Comparison of ENCODE assay signal across 16 cellular contexts in the genomic region with DNA sequence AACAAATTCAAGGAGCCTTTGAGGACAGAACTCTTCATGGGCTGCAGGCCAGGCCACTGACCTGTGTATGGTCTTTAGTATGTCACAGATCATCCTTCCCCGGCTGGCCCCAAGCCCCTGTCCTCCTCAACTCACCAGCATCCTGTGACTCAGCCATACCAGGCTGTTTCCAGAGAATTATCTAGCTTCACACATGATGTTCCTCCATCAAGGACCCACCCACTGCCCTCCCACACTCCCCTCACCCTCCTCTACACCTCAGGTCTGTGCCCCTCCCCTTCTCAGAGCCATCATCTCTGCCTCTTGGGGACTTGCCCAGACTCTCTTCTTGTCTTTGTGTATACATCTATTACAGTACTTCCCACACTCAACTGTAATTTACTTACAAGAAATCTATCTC. TPM values are rescaled to one million over a fixed set of nuclear protein-coding genes. Genes with fewer than 3 reads are reported as not detected.
DNase-seq lines count a peak whose midpoint lies in the region; FAIRE-seq and TF ChIP-seq lines count a peak whose summit lies in the region.
"Had no signal": no experiment of that assay in that cellular context is flagged by ENCODE, and none has a peak within 500 bp of the region (broad histone marks: within the 10 kb centered on the region; RNA-seq: fewer than 3 reads in every experiment).

No MANE protein-coding gene starts in this region.

- H3K18ac ChIP-seq in H1 (ENCODE audit: extremely low read depth, low read length), result no peak overlapping the region

- H2AK5ac ChIP-seq in H1 (ENCODE audit: low read depth, low read length), result no peak overlapping the region

- no peaks in the 10 kb centered on the region for H3K23me2 ChIP-seq in H1 (ENCODE audit: low read depth, low read length)

- CTCF ChIA-PET in H1 (lab: Charles Lee; ENCODE audit: partially characterized antibody), result no interaction called here

- H2BK20ac ChIP-seq in H1 (ENCODE audit: low read length), result no peak overlapping the region

- H2BK12ac ChIP-seq in H1 (ENCODE audit: low read depth, low read length), result no peak overlapping the region

- H4K5ac ChIP-seq in H1 (ENCODE audit: insufficient read length, low read depth, low read length), result no peak overlapping the region

- H3K4me2 ChIP-seq in H1 (ENCODE audit: insufficient read depth in 1 of 2, low read depth in 2 of 2, low read length in 2 of 2), result no peak overlapping the region
- H3K4me2 ChIP-seq: hepatocyte had no signal

- H3K79me1 ChIP-seq in H1 (ENCODE audit: low read depth, low read length), result no peaks in the 10 kb centered on the region

- H3K9me3 ChIP-seq in H1 (ENCODE audit: insufficient read depth in 2 of 2, low read depth in 1 of 2, low read length in 1 of 2), result no peaks in the 10 kb centered on the region
- H3K9me3 ChIP-seq in thyroid gland, result no peaks in the 10 kb centered on the region
- H3K9me3 ChIP-seq: right lobe of liver had no signal

- FAIRE-seq in H1 (lab: Jason Lieb, UNC), result no peak
- FAIRE-seq: endometrium, keratinocyte had no signal

- H3K4ac ChIP-seq in H1 (replicated peaks; ENCODE audit: insufficient read length, low read depth, low read length), result no peak overlapping the region

- no peak for TF ChIP-seq POLR2A in H1 (IDR thresholded peaks at IDR 0.05; ENCODE audit: control extremely low read depth in 1 of 2, low read depth in 2 of 2, low read length in 2 of 2)
- TF ChIP-seq POLR2A in thyroid gland (IDR thresholded peaks at IDR 0.05), result no peak

- TF ChIP-seq CTCF in H1 (IDR thresholded peaks at IDR 0.05; ENCODE audit: control extremely low read depth in 1 of 3, insufficient read depth in 1 of 3, low read depth in 1 of 3, low read length in 3 of 3) (no peak), thyroid gland (IDR thresholded peaks at IDR 0.05) (no peak)

- no peak overlapping the region for H3K14ac ChIP-seq in H1 (ENCODE audit: insufficient read length)

- no peak for TF ChIP-seq EP300 in H1 (IDR thresholded peaks at IDR 0.05; ENCODE audit: borderline replicate concordance in 1 of 2, low read depth in 2 of 2, low read length in 2 of 2)

- H3K4me3 ChIP-seq in H1 (ENCODE audit: extremely low read depth in 1 of 4, insufficient read depth in 2 of 4, low read depth in 3 of 4, low read length in 4 of 4) (no peak overlapping the region), thyroid gland (replicated peaks in 1 of 3) (no peak overlapping the region)
- H3K4me3 ChIP-seq: hepatocyte, right lobe of liver had no signal

- intact Hi-C loops in thyroid gland (cut with DNase I), result no loop called here

- H3K9ac ChIP-seq in H1 (replicated peaks in 1 of 4; ENCODE audit: extremely low read depth in 1 of 4, low read depth in 3 of 4, low read length in 3 of 4), result no peak overlapping the region

- H2BK15ac ChIP-seq in H1 (ENCODE audit: low read length), result no peak overlapping the region

- TF ChIP-seq RAD21 in H1 (IDR thresholded peaks at IDR 0.05 in 1 of 2, conservative IDR thresholded peaks at IDR 0.05 in 1 of 2; ENCODE audit: low read depth in 2 of 2, low read length in 2 of 2), result no peak

- no peaks in the 10 kb centered on the region for H3K79me2 ChIP-seq in H1 (ENCODE audit: control insufficient read depth in 1 of 2, insufficient read depth in 2 of 2, low read length in 2 of 2)
- H3K79me2 ChIP-seq: hepatocyte had no signal

- WGBS in H1 (ENCODE audit: extremely low coverage in 1 of 2, insufficient coverage in 1 of 2, insufficient read length in 1 of 2, insufficient replicate concordance in 2 of 2, low coverage in 1 of 2, low lambda C conversion rate in 2 of 2, missing lambda C conversion rate in 1 of 2), 2 experiments, result 80% methylated on average over 1 of the region's 1 CpG; no CpG with 5 or more reads in 1 of the 2 experiments
- 75 to 100% methylated on average over 1 of the region's 1 CpG for WGBS in thyroid gland, 2 donors

- H4K20me1 ChIP-seq in H1 (replicated peaks in 1 of 2; ENCODE audit: control insufficient read depth in 1 of 2, insufficient read depth in 2 of 2, low read length in 2 of 2), result no peaks in the 10 kb centered on the region

- H3K27me3 ChIP-seq in H1 (replicated peaks in 1 of 4; ENCODE audit: control insufficient read depth in 3 of 4, extremely low read depth in 1 of 4, insufficient read depth in 3 of 4, low read length in 3 of 4) (no peaks in the 10 kb centered on the region), thyroid gland (no peaks in the 10 kb centered on the region)
- H3K27me3 ChIP-seq: hepatocyte, right lobe of liver had no signal

- no peak overlapping the region for H3K56ac ChIP-seq in H1 (replicated peaks; ENCODE audit: insufficient read length, low read depth, low read length)

- H3K27ac ChIP-seq in H1 (ENCODE audit: low read depth, low read length) (no peak overlapping the region), thyroid gland (no peak overlapping the region)
- H3K27ac ChIP-seq: hepatocyte, right lobe of liver had no signal

- peak overlapping the region; percentile 44; the same call in 1 of the 2 replicates for H2AFZ ChIP-seq in H1 (ENCODE audit: low read length)
- H2AFZ ChIP-seq: hepatocyte had no signal

- H3K36me3 ChIP-seq in H1 (ENCODE audit: control insufficient read depth in 2 of 4, insufficient read depth in 4 of 4, low read length in 3 of 4) (no peaks in the 10 kb centered on the region), thyroid gland (no peaks in the 10 kb centered on the region)
- H3K36me3 ChIP-seq: right lobe of liver had no signal

- H3K4me1 ChIP-seq in H1 (replicated peaks in 1 of 4; ENCODE audit: control insufficient read depth in 3 of 4, insufficient read depth in 4 of 4, low read length in 3 of 4) (no peaks in the 10 kb centered on the region), thyroid gland (no peaks in the 10 kb centered on the region)
- H3K4me1 ChIP-seq: right lobe of liver had no signal

- no peak overlapping the region for H3K23ac ChIP-seq in H1 (ENCODE audit: insufficient read length)

- no peak overlapping the region for H2BK5ac ChIP-seq in H1 (ENCODE audit: low read depth, low read length)

- no peak overlapping the region for H4K91ac ChIP-seq in H1 (replicated peaks; ENCODE audit: insufficient read length, low read length)

- no peak overlapping the region for H4K8ac ChIP-seq in H1 (ENCODE audit: extremely low read depth, insufficient read depth, low read length)

- POLR2A ChIA-PET in H1 (lab: Charles Lee; ENCODE audit: partially characterized antibody), result no interaction called here

- no peak overlapping the region for H2BK120ac ChIP-seq in H1 (replicated peaks; ENCODE audit: low read depth, low read length)

- DNase-seq in stimulated activated naive CD4-positive, alpha-beta T cell treated with Interleukin-2 at 50 U/mL for 16 hours (lab: John Stamatoyannopoulos, UW), result peak; percentile 4
- DNase-seq in stimulated activated naive CD4-positive, alpha-beta T cell (lab: John Stamatoyannopoulos, UW), result no peak
- DNase-seq in H1 (ENCODE audit: low read depth in 1 of 2, low spot score in 2 of 2) (no peak), thyroid gland (no peak), DMS79 treated with DMSO at 0.1 percent for 48 hours (lab: John Stamatoyannopoulos, UW) (no peak), HK-2 (ENCODE audit: unreplicated experiment) (no peak)
- DNase-seq in stimulated activated CD4-positive, alpha-beta T cell treated with anti-CD3 and anti-CD28 coated beads, Interleukin-4, amount 100 ng/mL, for 1 hour, result peak; percentile 53
- DNase-seq: activated CD8-positive, alpha-beta memory T cell treated with anti-CD3 and anti-CD28 coated beads, Interleukin-2, amount 10 ng/mL, durations not matched to agents 7 days and 5 days; mammary epithelial cell; NCI-H1930; NCI-H446 treated with DMSO at 0.1 percent for 48 hours; right lobe of liver; RPMI8226 had no signal

TF ChIP-seq in H1, 55 proteins besides CTCF, POLR2A, EP300 and RAD21:
- no peak for TF ChIP-seq TCF12 (IDR thresholded peaks at IDR 0.05; ENCODE audit: low read depth, low read length)
- no peak for TF ChIP-seq POLR2AphosphoS5 (IDR thresholded peaks at IDR 0.05; ENCODE audit: low read depth, low read length)
- no peak for TF ChIP-seq SIX5 (IDR thresholded peaks at IDR 0.05; ENCODE audit: low read depth, low read length)

RNA-seq across cellular contexts. Expression of a gene that starts 14.7 kb away (rescaled TPM):
- not detected in 2 replicates for total RNA-seq in H1 (2021; fragmentation: NEBNext Ultra II Directional; extraction: Animal tissue kit (Norgen Biotek cat#: 25700))
- polyA plus RNA-seq in H1 (2011; rRNA removed), result 0.02 TPM in 1 of 2 replicates, not detected in the other
- polyA plus RNA-seq in H1 (2011; cell fraction: cytosol; rRNA removed), result not detected
- not detected for polyA plus RNA-seq in H1 (2011; cell fraction: nucleus; rRNA removed)
- 0.18 TPM in 1 of 4 replicates, not detected in the others for polyA plus RNA-seq in H1 (2012, experiment 1 of 2)
- polyA plus RNA-seq in H1 (2012, experiment 2 of 2), result not detected
- polyA plus RNA-seq in H1 (2013, experiment 1 of 2), result not detected
- 0.02 TPM for polyA plus RNA-seq in H1 (2013, experiment 2 of 2)
- 0.28 TPM in 1 of 2 replicates, not detected in the other for polyA minus RNA-seq in H1 (2011; rRNA and poly(A)+ RNA removed)
- polyA minus RNA-seq in H1 (2011; cell fraction: cytosol; rRNA and poly(A)+ RNA removed), result not detected
- polyA minus RNA-seq in H1 (2011; cell fraction: nucleus; rRNA and poly(A)+ RNA removed), result 0.10 TPM
- total RNA-seq in thyroid gland, result under 1 TPM in 3 of 4 donors, not detected in 1; 0.11 to 0.40 (median 0.20) TPM
- total RNA-seq: hepatocyte, mammary epithelial cell had no signal
- polyA plus RNA-seq: hepatocyte, mammary epithelial cell had no signal

Comparison
In these comparisons a context has a peak if more than half of its experiments do, and no peak if none do; other contexts are left out.
1. DNase-seq: peak in stimulated activated naive CD4-positive, alpha-beta T cell treated with Interleukin-2 at 50 U/mL for 16 hours (single experiment) and stimulated activated CD4-positive, alpha-beta T cell treated with anti-CD3 and anti-CD28 coated beads, Interleukin-4, amount 100 ng/mL, for 1 hour (single experiment); none in stimulated activated naive CD4-positive, alpha-beta T cell (0 of 6), H1 (0 of 2), thyroid gland (0 of 2), DMS79 treated with DMSO at 0.1 percent for 48 hours (single experiment) and HK-2 (single experiment).